ENCODE assay signal across 3 cellular contexts in genomic region chr7:99139031-99139430, GRCh38.
TF ChIP-seq lines count a peak whose summit lies in the region.

No MANE protein-coding gene starts in this region.

TF ChIP-seq in HepG2, 621 proteins besides CTCF, POLR2A, EP300 and RAD21:
- no peak for TF ChIP-seq ZNF276 (CRISPR knock-in tag; IDR thresholded peaks at IDR 0.05; ENCODE audit: low read depth)
- no peak for TF ChIP-seq KDM3A (CRISPR knock-in tag; IDR thresholded peaks at IDR 0.05; ENCODE audit: low read depth)
- TF ChIP-seq ZNF350 (CRISPR knock-in tag; IDR thresholded peaks at IDR 0.05; ENCODE audit: borderline replicate concordance, low read depth) = no peak
- no peak for TF ChIP-seq ZSCAN31 (CRISPR knock-in tag; IDR thresholded peaks at IDR 0.05; ENCODE audit: low read depth)
- TF ChIP-seq REPIN1 (CRISPR knock-in tag; IDR thresholded peaks at IDR 0.05; ENCODE audit: borderline replicate concordance, low read depth) = no peak
- no peak for TF ChIP-seq TRAFD1 (CRISPR knock-in tag; IDR thresholded peaks at IDR 0.05; ENCODE audit: borderline replicate concordance)
- TF ChIP-seq, protein P1, sequence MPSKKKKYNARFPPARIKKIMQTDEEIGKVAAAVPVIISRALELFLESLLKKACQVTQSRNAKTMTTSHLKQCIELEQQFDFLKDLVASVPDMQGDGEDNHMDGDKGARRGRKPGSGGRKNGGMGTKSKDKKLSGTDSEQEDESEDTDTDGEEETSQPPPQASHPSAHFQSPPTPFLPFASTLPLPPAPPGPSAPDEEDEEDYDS (CRISPR knock-in tag; IDR thresholded peaks at IDR 0.05) = no peak
- TF ChIP-seq RARA (CRISPR knock-in tag; IDR thresholded peaks at IDR 0.05) = no peak
- TF ChIP-seq ZNF720 (CRISPR knock-in tag; IDR thresholded peaks at IDR 0.05) = no peak
- no peak for TF ChIP-seq ZNF224 (CRISPR knock-in tag; IDR thresholded peaks at IDR 0.05)
- TF ChIP-seq MEIS2 (CRISPR knock-in tag; IDR thresholded peaks at IDR 0.05) = no peak
- no peak for TF ChIP-seq FOXJ3 (CRISPR knock-in tag; IDR thresholded peaks at IDR 0.05; ENCODE audit: borderline replicate concordance)
- TF ChIP-seq ZNF788 (CRISPR knock-in tag; IDR thresholded peaks at IDR 0.05; ENCODE audit: borderline replicate concordance) = no peak
- TF ChIP-seq, protein P2, sequence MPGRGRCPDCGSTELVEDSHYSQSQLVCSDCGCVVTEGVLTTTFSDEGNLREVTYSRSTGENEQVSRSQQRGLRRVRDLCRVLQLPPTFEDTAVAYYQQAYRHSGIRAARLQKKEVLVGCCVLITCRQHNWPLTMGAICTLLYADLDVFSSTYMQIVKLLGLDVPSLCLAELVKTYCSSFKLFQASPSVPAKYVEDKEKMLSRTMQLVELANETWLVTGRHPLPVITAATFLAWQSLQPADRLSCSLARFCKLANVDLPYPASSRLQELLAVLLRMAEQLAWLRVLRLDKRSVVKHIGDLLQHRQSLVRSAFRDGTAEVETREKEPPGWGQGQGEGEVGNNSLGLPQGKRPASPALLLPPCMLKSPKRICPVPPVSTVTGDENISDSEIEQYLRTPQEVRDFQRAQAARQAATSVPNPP (CRISPR knock-in tag; IDR thresholded peaks at IDR 0.05) = no peak
- TF ChIP-seq ZNF282 (IDR thresholded peaks at IDR 0.05; ENCODE audit: partially characterized antibody) = no peak

TF ChIP-seq in GM12878, 131 proteins besides CTCF, POLR2A, EP300 and RAD21 (continues in another document):
- TF ChIP-seq ATF2 (IDR thresholded peaks at IDR 0.05; ENCODE audit: low read length) (no peak), ZNF622 (IDR thresholded peaks at IDR 0.05) (no peak), SUPT20H (IDR thresholded peaks at IDR 0.05; ENCODE audit: borderline replicate concordance, control insufficient read depth, low read depth, low read length) (no peak), ETV6 (conservative IDR thresholded peaks at IDR 0.05 in 1 of 2, IDR thresholded peaks at IDR 0.05 in 1 of 2; ENCODE audit: borderline replicate concordance in 1 of 2, low read depth in 1 of 2) (no peak), TCF7 (IDR thresholded peaks at IDR 0.05; ENCODE audit: borderline replicate concordance) (no peak), SMAD5 (IDR thresholded peaks at IDR 0.05; ENCODE audit: low read depth) (no peak), BHLHE40 (IDR thresholded peaks at IDR 0.05; ENCODE audit: borderline replicate concordance in 1 of 2, low read depth in 2 of 2, low read length in 1 of 2) (no peak), CBFB (IDR thresholded peaks at IDR 0.05; ENCODE audit: low read depth) (no peak), ASH2L (IDR thresholded peaks at IDR 0.05; ENCODE audit: borderline replicate concordance, low read depth) (no peak), FOXK2 (IDR thresholded peaks at IDR 0.05) (no peak), CREM (IDR thresholded peaks at IDR 0.05; ENCODE audit: low read depth) (no peak), NRF1 (conservative IDR thresholded peaks at IDR 0.05; ENCODE audit: low read depth, low read length) (no peak), HCFC1 (IDR thresholded peaks at IDR 0.05; ENCODE audit: low read length) (no peak), SKIL (IDR thresholded peaks at IDR 0.05; ENCODE audit: low read depth, poor library complexity, severe bottlenecking) (no peak)
- TF ChIP-seq, protein P3, sequence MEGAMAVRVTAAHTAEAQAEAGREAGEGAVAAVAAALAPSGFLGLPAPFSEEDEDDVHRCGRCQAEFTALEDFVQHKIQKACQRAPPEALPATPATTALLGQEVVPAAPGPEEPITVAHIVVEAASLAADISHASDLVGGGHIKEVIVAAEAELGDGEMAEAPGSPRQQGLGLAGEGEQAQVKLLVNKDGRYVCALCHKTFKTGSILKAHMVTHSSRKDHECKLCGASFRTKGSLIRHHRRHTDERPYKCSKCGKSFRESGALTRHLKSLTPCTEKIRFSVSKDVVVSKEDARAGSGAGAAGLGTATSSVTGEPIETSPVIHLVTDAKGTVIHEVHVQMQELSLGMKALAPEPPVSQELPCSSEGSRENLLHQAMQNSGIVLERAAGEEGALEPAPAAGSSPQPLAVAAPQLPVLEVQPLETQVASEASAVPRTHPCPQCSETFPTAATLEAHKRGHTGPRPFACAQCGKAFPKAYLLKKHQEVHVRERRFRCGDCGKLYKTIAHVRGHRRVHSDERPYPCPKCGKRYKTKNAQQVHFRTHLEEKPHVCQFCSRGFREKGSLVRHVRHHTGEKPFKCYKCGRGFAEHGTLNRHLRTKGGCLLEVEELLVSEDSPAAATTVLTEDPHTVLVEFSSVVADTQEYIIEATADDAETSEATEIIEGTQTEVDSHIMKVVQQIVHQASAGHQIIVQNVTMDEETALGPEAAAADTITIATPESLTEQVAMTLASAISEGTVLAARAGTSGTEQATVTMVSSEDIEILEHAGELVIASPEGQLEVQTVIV (IDR thresholded peaks at IDR 0.05; ENCODE audit: borderline replicate concordance, partially characterized antibody) = no peak
- TF ChIP-seq, protein P4, sequence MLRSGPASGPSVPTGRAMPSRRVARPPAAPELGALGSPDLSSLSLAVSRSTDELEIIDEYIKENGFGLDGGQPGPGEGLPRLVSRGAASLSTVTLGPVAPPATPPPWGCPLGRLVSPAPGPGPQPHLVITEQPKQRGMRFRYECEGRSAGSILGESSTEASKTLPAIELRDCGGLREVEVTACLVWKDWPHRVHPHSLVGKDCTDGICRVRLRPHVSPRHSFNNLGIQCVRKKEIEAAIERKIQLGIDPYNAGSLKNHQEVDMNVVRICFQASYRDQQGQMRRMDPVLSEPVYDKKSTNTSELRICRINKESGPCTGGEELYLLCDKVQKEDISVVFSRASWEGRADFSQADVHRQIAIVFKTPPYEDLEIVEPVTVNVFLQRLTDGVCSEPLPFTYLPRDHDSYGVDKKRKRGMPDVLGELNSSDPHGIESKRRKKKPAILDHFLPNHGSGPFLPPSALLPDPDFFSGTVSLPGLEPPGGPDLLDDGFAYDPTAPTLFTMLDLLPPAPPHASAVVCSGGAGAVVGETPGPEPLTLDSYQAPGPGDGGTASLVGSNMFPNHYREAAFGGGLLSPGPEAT (IDR thresholded peaks at IDR 0.05; ENCODE audit: low read depth) = no peak

TF ChIP-seq in HEK293T, 16 proteins besides CTCF, POLR2A, EP300 and RAD21:
- no peak for TF ChIP-seq SUZ12 (IDR thresholded peaks at IDR 0.05)
- TF ChIP-seq FOXK2 (IDR thresholded peaks at IDR 0.05) = no peak
- TF ChIP-seq L3MBTL2 (conservative IDR thresholded peaks at IDR 0.05) = no peak
- no peak for TF ChIP-seq TARDBP (IDR thresholded peaks at IDR 0.05)
- TF ChIP-seq HDGF (IDR thresholded peaks at IDR 0.05; ENCODE audit: borderline replicate concordance) = no peak
- TF ChIP-seq ARNT (IDR thresholded peaks at IDR 0.05) = no peak
- TF ChIP-seq, protein P5, sequence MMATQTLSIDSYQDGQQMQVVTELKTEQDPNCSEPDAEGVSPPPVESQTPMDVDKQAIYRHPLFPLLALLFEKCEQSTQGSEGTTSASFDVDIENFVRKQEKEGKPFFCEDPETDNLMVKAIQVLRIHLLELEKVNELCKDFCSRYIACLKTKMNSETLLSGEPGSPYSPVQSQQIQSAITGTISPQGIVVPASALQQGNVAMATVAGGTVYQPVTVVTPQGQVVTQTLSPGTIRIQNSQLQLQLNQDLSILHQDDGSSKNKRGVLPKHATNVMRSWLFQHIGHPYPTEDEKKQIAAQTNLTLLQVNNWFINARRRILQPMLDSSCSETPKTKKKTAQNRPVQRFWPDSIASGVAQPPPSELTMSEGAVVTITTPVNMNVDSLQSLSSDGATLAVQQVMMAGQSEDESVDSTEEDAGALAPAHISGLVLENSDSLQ (IDR thresholded peaks at IDR 0.05) = no peak
- TF ChIP-seq LEF1 (IDR thresholded peaks at IDR 0.05; ENCODE audit: borderline replicate concordance) = no peak
- TF ChIP-seq BHLHE40 (IDR thresholded peaks at IDR 0.05; ENCODE audit: borderline replicate concordance) = no peak
- no peak for TF ChIP-seq CTBP1 (IDR thresholded peaks at IDR 0.05; ENCODE audit: borderline replicate concordance)
- TF ChIP-seq ZNF384 (IDR thresholded peaks at IDR 0.05) = no peak
TF ChIP-seq in HEK293T: peak in this region for 0.
